In genomic region chrX:130529531-130529930, GRCh38 we compare ENCODE assay signal across 17 cellular contexts.
A peak's percentile ranks its signal among the peaks of the same experiment; 100 is the strongest.
DNase-seq lines count a peak whose midpoint lies in the region; TF ChIP-seq lines count a peak whose summit lies in the region.
"Had no signal": no experiment of that assay in that cellular context is flagged by ENCODE, and none has a peak within 500 bp of the region (broad histone marks: within the 10 kb centered on the region; RNA-seq: fewer than 3 reads in every experiment).

No MANE protein-coding gene starts in this region.

- H3K4me3 Mint-ChIP-seq in chondrocyte (ENCODE audit: unreplicated experiment), result no peak overlapping the region
- H3K4me3 Mint-ChIP-seq: B cell; CD4-positive, alpha-beta T cell; HFFc6 had no signal

- H3K9me3 Mint-ChIP-seq in chondrocyte (ENCODE audit: low read depth), result no peaks in the 10 kb centered on the region
- H3K9me3 Mint-ChIP-seq: CD4-positive, alpha-beta T cell; HFFc6 had no signal

- no peaks in the 10 kb centered on the region for H3K36me3 Mint-ChIP-seq in chondrocyte (ENCODE audit: low read depth)

- no peak overlapping the region for H3K27ac Mint-ChIP-seq in chondrocyte (ENCODE audit: unreplicated experiment)
- H3K27ac Mint-ChIP-seq: B cell; CD4-positive, alpha-beta T cell; HFFc6 had no signal

- peak; percentile 42 for DNase-seq in AG20443 (ENCODE audit: low spot score)
- peak; percentile 33 for DNase-seq in H7
- peak; percentile 4 for DNase-seq in T1000 (lab: John Stamatoyannopoulos, UW)
- DNase-seq in iPS-NIHi7 (ENCODE audit: extremely low spot score), result peak; percentile 29
- DNase-seq in chondrocyte (ENCODE audit: low spot score), result no peak
- DNase-seq in NCI-H748 treated with DMSO at 0.1 percent for 48 hours (lab: John Stamatoyannopoulos, UW), result no peak
- no peak for DNase-seq in NCI-H1436 treated with DMSO at 0.1 percent for 48 hours (lab: John Stamatoyannopoulos, UW)
- no peak for DNase-seq in OCI-M2 (lab: John Stamatoyannopoulos, UW; ENCODE audit: unreplicated experiment)
- DNase-seq: 8988T; C1 segment of cervical spinal cord; Calu3; CD4-positive, alpha-beta T cell; DND-41; GF-D8; HFFc6 had no signal

- H3K4me3 ChIP-seq in H7 (ENCODE audit: insufficient read depth, low read depth, low read length), result no peak overlapping the region
- H3K4me3 ChIP-seq: HAP-1 had no signal

- TF ChIP-seq CTCF in chondrocyte (IDR thresholded peaks at IDR 0.05), result no peak

- H3K27me3 ChIP-seq in H7 (ENCODE audit: control insufficient read depth, insufficient read depth, low read length), result no peaks in the 10 kb centered on the region; the same call in 1 of the 2 replicates

- no peaks in the 10 kb centered on the region for H3K36me3 ChIP-seq in H7 (replicated peaks; ENCODE audit: control insufficient read depth, insufficient read depth, low read length)
- H3K36me3 ChIP-seq: HAP-1 had no signal

- no peaks in the 10 kb centered on the region for H3K4me1 Mint-ChIP-seq in chondrocyte (ENCODE audit: low read depth)

- H3K27me3 Mint-ChIP-seq in chondrocyte (ENCODE audit: low read depth), result peaks cover 21% of the 10 kb centered on the region

Comparison
In these comparisons a context has a peak if more than half of its experiments do, and no peak if none do; other contexts are left out.
1. DNase-seq: peak in AG20443 (single experiment), H7 (single experiment), T1000 (single experiment) and iPS-NIHi7 (single experiment); none in chondrocyte (single experiment), NCI-H748 treated with DMSO at 0.1 percent for 48 hours (single experiment), NCI-H1436 treated with DMSO at 0.1 percent for 48 hours (single experiment) and OCI-M2 (single experiment).